1 cellular context compared by ENCODE assay signal in genomic region chr15:32030795-32031194, GRCh38.
TF ChIP-seq lines count a peak whose summit lies in the region.

No MANE protein-coding gene starts in this region.

TF ChIP-seq in HEK293, 187 proteins besides CTCF, POLR2A, EP300 and RAD21 (continued from another document):
- TF ChIP-seq ZNF692 (tag by site-specific recombination; IDR thresholded peaks at IDR 0.05) (no peak), ZNF335 (tag by site-specific recombination; conservative IDR thresholded peaks at IDR 0.05) (peak; percentile 58), ZFHX2 (tag by site-specific recombination; conservative IDR thresholded peaks at IDR 0.05) (0 out of 2 replicates have a peak, but pooled peaks have one; percentile 2), ZBTB48 (tag by site-specific recombination; IDR thresholded peaks at IDR 0.05) (peak; percentile 43; the same call in 1 of the 2 replicates), ZBTB20 (tag by site-specific recombination; IDR thresholded peaks at IDR 0.05) (no peak), ZNF544 (tag by site-specific recombination; IDR thresholded peaks at IDR 0.05) (no peak), PRDM10 (tag by site-specific recombination; IDR thresholded peaks at IDR 0.05) (peak; percentile 40; the same call in 1 of the 2 replicates), ZNF621 (tag by site-specific recombination; IDR thresholded peaks at IDR 0.05) (no peak)
